ENCODE assay signal across 10 cellular contexts in genomic region chr3:194069421-194070219, GRCh38.
DNase-seq lines count a peak whose midpoint lies in the region; ATAC-seq and TF ChIP-seq lines count a peak whose summit lies in the region.
"Had no signal": no experiment of that assay in that cellular context is flagged by ENCODE, and none has a peak within 500 bp of the region (broad histone marks: within the 10 kb centered on the region; RNA-seq: fewer than 3 reads in every experiment).

No MANE protein-coding gene starts in this region.

- H3K9me3 ChIP-seq in left ventricle myocardium inferior (replicated peaks) (peaks cover 30% of the 10 kb centered on the region), right cardiac atrium (ENCODE audit: control insufficient read depth, low read length) (no peaks in the 10 kb centered on the region), T-helper 17 cell (ENCODE audit: control insufficient read depth, low read length, poor library complexity, severe bottlenecking) (no peaks in the 10 kb centered on the region)

- DNase-seq in left ventricle myocardium inferior (no peak), right cardiac atrium (no peak), T-helper 17 cell (no peak), foreskin keratinocyte (peak in 1 of 2 donors; percentile 55), type B pancreatic cell (ENCODE audit: extremely low spot score, unreplicated experiment) (no peak), NCI-H69 (lab: John Stamatoyannopoulos, UW) (no peak)
- DNase-seq: MG63; stimulated activated CD4-positive, alpha-beta T cell treated with anti-CD3 and anti-CD28 coated beads, Interleukin-12 subunit alpha, Interleukin-12 subunit beta, amount 100 ng/mL, for 4 hours had no signal

- no peaks in the 10 kb centered on the region for H3K36me3 ChIP-seq in left ventricle myocardium inferior
- H3K36me3 ChIP-seq: MG63 had no signal

- peaks cover 19% of the 10 kb centered on the region for H3K27me3 ChIP-seq in left ventricle myocardium inferior (ENCODE audit: low read depth)
- no peaks in the 10 kb centered on the region for H3K27me3 ChIP-seq in right cardiac atrium (ENCODE audit: control insufficient read depth, insufficient read depth)
- no peaks in the 10 kb centered on the region for H3K27me3 ChIP-seq in foreskin keratinocyte
- H3K27me3 ChIP-seq: MG63 had no signal

- H3K36me3 Mint-ChIP-seq in T-helper 17 cell (ENCODE audit: low read depth) (peaks cover 4% of the 10 kb centered on the region), type B pancreatic cell (peaks cover 7% of the 10 kb centered on the region)

- H3K27ac Mint-ChIP-seq in T-helper 17 cell = peak overlapping the region; percentile 17
- H3K27ac Mint-ChIP-seq in type B pancreatic cell = peak overlapping the region; percentile 73

- peaks cover 27% of the 10 kb centered on the region for H3K27me3 Mint-ChIP-seq in T-helper 17 cell
- peaks cover 4% of the 10 kb centered on the region for H3K27me3 Mint-ChIP-seq in type B pancreatic cell

- H3K4me1 Mint-ChIP-seq in T-helper 17 cell (peaks cover 5% of the 10 kb centered on the region), type B pancreatic cell (ENCODE audit: unreplicated experiment) (peaks cover 27% of the 10 kb centered on the region)

- H3K27ac ChIP-seq in left ventricle myocardium inferior (replicated peaks) = peak overlapping the region; percentile 93
- no peak overlapping the region for H3K27ac ChIP-seq in right cardiac atrium (ENCODE audit: low read length)
- H3K27ac ChIP-seq in foreskin keratinocyte = peak overlapping the region; percentile 92

- WGBS in right cardiac atrium = 93% methylated on average over 12 of the region's 12 CpGs

- H3K4me3 Mint-ChIP-seq in T-helper 17 cell (peak overlapping the region; percentile 82), type B pancreatic cell (peak overlapping the region; percentile 84)

- ATAC-seq in right cardiac atrium (no peak), T-helper 17 cell (no peak), foreskin keratinocyte (no peak), GM18907 (IDR thresholded peaks at IDR 0.05; ENCODE audit: unreplicated experiment) (no peak), GM19035 (IDR thresholded peaks at IDR 0.05; ENCODE audit: unreplicated experiment) (no peak)

- TF ChIP-seq CTCF in left ventricle myocardium inferior (IDR thresholded peaks at IDR 0.05; ENCODE audit: borderline replicate concordance) (no peak), foreskin keratinocyte (conservative IDR thresholded peaks at IDR 0.05) (no peak), type B pancreatic cell (conservative IDR thresholded peaks at IDR 0.05) (no peak)

- intact Hi-C loops in left ventricle myocardium inferior (cut with micrococcal nuclease) (no loop called here), right cardiac atrium (cut with DNase I) (loop anchor here (5.0 to 10.0 kb wide), 4 partner anchors 55 to 68 kb away; partner anchors contain the start of gene HES1 (in 2 of the 4))

- peaks cover 23% of the 10 kb centered on the region for H3K4me1 ChIP-seq in left ventricle myocardium inferior
- no peaks in the 10 kb centered on the region for H3K4me1 ChIP-seq in right cardiac atrium (ENCODE audit: control insufficient read depth, insufficient read depth, low read length)
- H3K4me1 ChIP-seq in foreskin keratinocyte = peaks cover 11% of the 10 kb centered on the region

- no peak overlapping the region for H3K4me3 ChIP-seq in left ventricle myocardium inferior
- H3K4me3 ChIP-seq in right cardiac atrium (ENCODE audit: low read length) = no peak overlapping the region

- H3K9me3 Mint-ChIP-seq in type B pancreatic cell = peaks cover 25% of the 10 kb centered on the region
